ENCODE assay signal across 35 cellular contexts in the genomic region with DNA sequence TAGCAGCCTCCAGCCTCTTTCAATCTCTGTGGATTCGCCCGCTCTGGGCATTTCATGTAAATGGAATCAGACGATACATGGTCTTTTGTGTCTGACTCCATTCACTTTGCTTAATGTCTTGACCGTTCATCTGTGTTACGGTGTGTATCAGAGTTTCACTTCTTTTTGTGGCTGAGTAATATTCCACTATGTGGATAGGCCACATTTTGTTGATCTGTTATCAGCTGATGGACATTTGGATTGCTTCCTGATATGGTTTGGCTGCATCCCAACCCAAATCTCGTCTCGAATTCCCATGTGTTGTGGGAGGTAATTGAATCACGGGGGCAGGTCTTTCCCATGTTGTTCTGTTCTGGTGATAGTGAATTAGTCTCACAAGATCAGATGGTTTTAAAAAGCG.
"Had no signal": no experiment of that assay in that cellular context is flagged by ENCODE, and none has a peak within 500 bp of the region (broad histone marks: within the 10 kb centered on the region; RNA-seq: fewer than 3 reads in every experiment).

No MANE protein-coding gene starts in this region.

- H3K27ac ChIP-seq: Peyer's patch, RWPE1, VCaP had no signal

- ATAC-seq: activated CD8-positive, alpha-beta T cell treated with anti-CD3 and anti-CD28 coated beads for 36 hours; activated naive CD8-positive, alpha-beta T cell treated with anti-CD3 and anti-CD28 coated beads, Interleukin-2, amount 50 U/mL, for 24 hours; PC-3; Right ventricle myocardium inferior had no signal

- H3K27ac Mint-ChIP-seq: activated CD4-positive, alpha-beta T cell treated with anti-CD3 and anti-CD28 coated beads, Interleukin-2, amount 10 ng/mL, durations not matched to agents 24 days and 14 days; activated CD8-positive, alpha-beta T cell treated with anti-CD3 and anti-CD28 coated beads for 36 hours; activated naive CD4-positive, alpha-beta T cell treated with anti-CD3 and anti-CD28 coated beads for 36 hours; activated naive CD8-positive, alpha-beta T cell; activated naive CD8-positive, alpha-beta T cell treated with anti-CD3 and anti-CD28 coated beads, Interleukin-2, amount 50 U/mL, for 24 hours; activated T-cell treated with anti-CD3 and anti-CD28 coated beads, Interleukin-2, amount 50 U/mL, for 24 hours; activated T-helper 2 cell treated with anti-CD3 and anti-CD28 coated beads, Interferon-gamma antibody, Interleukin-2, Interleukin-4, amounts not matched to agents 10 μg/mL and 5 μg/mL and 100 μg/mL, durations not matched to agents 14 hours and 24 hours and 36 hours had no signal

- DNase-seq: activated CD4-positive, alpha-beta T cell treated with anti-CD3 and anti-CD28 coated beads for 1 hour; activated CD4-positive, alpha-beta T cell treated with anti-CD3 and anti-CD28 coated beads, Interleukin-2, amount 10 ng/mL, durations not matched to agents 24 days and 14 days; activated CD4-positive, alpha-beta T cell treated with anti-CD3 and anti-CD28 coated beads, Interleukin-2, amount 50 U/mL, for 4 hours; activated CD4-positive, CD25-positive, alpha-beta regulatory T cell; activated CD8-positive, alpha-beta T cell treated with anti-CD3 and anti-CD28 coated beads for 36 hours; activated gamma-delta T cell; activated naive CD4-positive, alpha-beta T cell treated with anti-CD3 and anti-CD28 coated beads for 36 hours; activated naive CD8-positive, alpha-beta T cell treated with anti-CD3 and anti-CD28 coated beads, Interleukin-2, amount 50 U/mL, for 24 hours; activated T-cell treated with anti-CD3 and anti-CD28 coated beads, Interleukin-2, amount 50 U/mL, for 24 hours; anterior cingulate cortex; central memory CD4-positive, alpha-beta T cell; MM.1S; MV-4-11; NCI-H1092; NCI-H1436 treated with DMSO at 0.1 percent for 48 hours; NCI-H1694 treated with DMSO at 0.1 percent for 48 hours; NCI-H2029; NCI-H2171; NCI-H510A; NCI-H526; NCI-H748 treated with DMSO at 0.1 percent for 48 hours; NK-92 treated with Interleukin-12 subunit alpha and Interleukin-12 subunit beta, amount 100 ng/mL, for 24 hours; PC-3; Peyer's patch; SIG-M5; SW 1271; T-helper 1 cell; T-helper 2 cell; T-helper 9 cell had no signal

- H3K27me3 ChIP-seq: Peyer's patch had no signal

- H3K4me3 Mint-ChIP-seq: activated CD4-positive, alpha-beta T cell treated with anti-CD3 and anti-CD28 coated beads, Interleukin-2, amount 10 ng/mL, durations not matched to agents 24 days and 14 days; activated CD8-positive, alpha-beta T cell treated with anti-CD3 and anti-CD28 coated beads for 36 hours; activated naive CD4-positive, alpha-beta T cell treated with anti-CD3 and anti-CD28 coated beads for 36 hours; activated naive CD8-positive, alpha-beta T cell; activated naive CD8-positive, alpha-beta T cell treated with anti-CD3 and anti-CD28 coated beads, Interleukin-2, amount 50 U/mL, for 24 hours; activated T-cell treated with anti-CD3 and anti-CD28 coated beads, Interleukin-2, amount 50 U/mL, for 24 hours; brain had no signal

- H3K36me3 Mint-ChIP-seq: activated naive CD8-positive, alpha-beta T cell had no signal

- H3K9me3 Mint-ChIP-seq: activated CD4-positive, alpha-beta T cell treated with anti-CD3 and anti-CD28 coated beads, Interleukin-2, amount 10 ng/mL, durations not matched to agents 24 days and 14 days; activated CD8-positive, alpha-beta T cell treated with anti-CD3 and anti-CD28 coated beads for 36 hours; activated naive CD4-positive, alpha-beta T cell treated with anti-CD3 and anti-CD28 coated beads for 36 hours; activated naive CD8-positive, alpha-beta T cell treated with anti-CD3 and anti-CD28 coated beads, Interleukin-2, amount 50 U/mL, for 24 hours; activated T-cell treated with anti-CD3 and anti-CD28 coated beads, Interleukin-2, amount 50 U/mL, for 24 hours; activated T-helper 2 cell treated with anti-CD3 and anti-CD28 coated beads, Interferon-gamma antibody, Interleukin-2, Interleukin-4, amounts not matched to agents 10 μg/mL and 5 μg/mL and 100 μg/mL, durations not matched to agents 14 hours and 24 hours and 36 hours had no signal

- H3K4me1 Mint-ChIP-seq: activated CD4-positive, alpha-beta T cell treated with anti-CD3 and anti-CD28 coated beads, Interleukin-2, amount 10 ng/mL, durations not matched to agents 24 days and 14 days; activated naive CD8-positive, alpha-beta T cell treated with anti-CD3 and anti-CD28 coated beads, Interleukin-2, amount 50 U/mL, for 24 hours had no signal

- H3K27me3 Mint-ChIP-seq: activated CD4-positive, alpha-beta T cell treated with anti-CD3 and anti-CD28 coated beads, Interleukin-2, amount 10 ng/mL, durations not matched to agents 24 days and 14 days; activated CD8-positive, alpha-beta T cell treated with anti-CD3 and anti-CD28 coated beads for 36 hours; activated naive CD8-positive, alpha-beta T cell; activated naive CD8-positive, alpha-beta T cell treated with anti-CD3 and anti-CD28 coated beads, Interleukin-2, amount 50 U/mL, for 24 hours; activated T-cell treated with anti-CD3 and anti-CD28 coated beads, Interleukin-2, amount 50 U/mL, for 24 hours; brain had no signal

- H3K9me3 ChIP-seq: Peyer's patch had no signal

- H3K36me3 ChIP-seq: Peyer's patch had no signal

- H3K4me3 ChIP-seq: Peyer's patch had no signal
